ENCODE assay signal across 36 cellular contexts in genomic region chrX:153206425-153207046, GRCh38. TPM values are rescaled to one million over a fixed set of nuclear protein-coding genes. Genes with fewer than 3 reads are reported as not detected.
"Had no signal": no experiment of that assay in that cellular context is flagged by ENCODE, and none has a peak within 500 bp of the region (broad histone marks: within the 10 kb centered on the region; RNA-seq: fewer than 3 reads in every experiment).

No MANE protein-coding gene starts in this region.

- H3K36me3 ChIP-seq: MG63 had no signal

- H3K4me2 ChIP-seq: KMS-11 had no signal

- DNase-seq: Karpas-422, Kasumi-1, MG63, MM.1S, MV-4-11, NCI-H1048, NCI-H1092, NCI-H1092 treated with DMSO at 0.1 percent for 48 hours, NCI-H1105, NCI-H1105 treated with DMSO at 0.1 percent for 48 hours, NCI-H1417, NCI-H1417 treated with DMSO at 0.1 percent for 48 hours, NCI-H1436, NCI-H1436 treated with DMSO at 0.1 percent for 48 hours, NCI-H146, NCI-H1694, NCI-H1694 treated with DMSO at 0.1 percent for 48 hours, NCI-H187, NCI-H187 treated with DMSO at 0.1 percent for 48 hours, NCI-H1930, NCI-H2029, NCI-H2029 treated with DMSO at 0.1 percent for 48 hours, NCI-H2081, NCI-H2081 treated with DMSO at 0.1 percent for 48 hours, NCI-H2107, NCI-H2171, NCI-H2171 treated with DMSO at 0.1 percent for 48 hours, NCI-H2227 treated with DMSO at 0.1 percent for 48 hours, NCI-H226, NCI-H345, NCI-H446, NCI-H446 treated with DMSO at 0.1 percent for 48 hours, NCI-H510A had no signal

- H3K9ac ChIP-seq: KMS-11 had no signal

- H3K4me3 ChIP-seq: MG63 had no signal

- H3K9me3 ChIP-seq: MG63 had no signal

- H3K27ac ChIP-seq: KMS-11 had no signal

RNA-seq across cellular contexts. Expression of gene MAGEA1, which starts 27.5 kb away (rescaled TPM):
- total RNA-seq: LHCN-M2, MCF 10A had no signal
